ENCODE assay signal across 22 cellular contexts in the genomic region with DNA sequence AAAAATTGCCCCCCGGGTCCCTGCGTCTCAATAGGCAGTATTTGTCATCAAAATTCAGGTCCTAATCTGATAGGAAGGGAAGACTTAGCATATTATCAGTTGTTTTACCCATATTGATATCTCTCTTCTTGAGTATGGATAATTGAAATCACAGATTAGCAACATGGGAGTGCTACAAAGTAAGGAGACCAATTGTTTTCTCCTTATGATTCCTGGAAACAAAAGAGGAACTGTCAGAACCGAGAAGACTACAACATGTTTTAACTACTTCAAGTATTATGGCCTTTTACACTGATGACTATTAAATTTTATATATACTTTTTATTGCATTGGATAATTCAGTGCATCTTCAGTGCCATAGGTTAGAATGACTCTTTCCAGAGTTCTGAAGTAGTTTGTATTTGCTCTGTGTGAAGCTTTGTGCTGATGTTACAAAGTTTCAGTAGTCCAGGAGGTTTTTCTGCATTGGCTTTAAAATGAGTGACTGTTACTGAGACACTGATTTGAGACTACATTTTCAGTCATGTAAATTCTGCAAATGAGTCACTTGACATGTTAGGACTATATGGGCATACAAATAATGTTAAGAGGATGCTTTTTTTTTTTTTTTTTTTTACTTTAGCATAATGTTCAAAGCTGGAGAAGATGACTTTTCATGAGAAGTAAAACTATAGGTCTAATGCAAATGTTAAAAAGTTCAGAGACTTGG. TPM values are rescaled to one million over a fixed set of nuclear protein-coding genes. Genes with fewer than 3 reads are reported as not detected.
DNase-seq lines count a peak whose midpoint lies in the region; ATAC-seq, FAIRE-seq and TF ChIP-seq lines count a peak whose summit lies in the region.
"Had no signal": no experiment of that assay in that cellular context is flagged by ENCODE, and none has a peak within 500 bp of the region (broad histone marks: within the 10 kb centered on the region; RNA-seq: fewer than 3 reads in every experiment).

No MANE protein-coding gene starts in this region.

- ATAC-seq in GM18502 (IDR thresholded peaks at IDR 0.05; ENCODE audit: poor library complexity, unreplicated experiment), result peak; percentile 56
- ATAC-seq in HG03280 (IDR thresholded peaks at IDR 0.05; ENCODE audit: unreplicated experiment), result peak; percentile 59
- no peak for ATAC-seq in GM18870 (IDR thresholded peaks at IDR 0.05; ENCODE audit: unreplicated experiment)
- ATAC-seq: body of pancreas, esophagus mucosa, Right ventricle myocardium inferior had no signal

- H3K4me3 ChIP-seq in bronchial epithelial cell (ENCODE audit: low read depth, low read length) (no peak overlapping the region), OCI-LY7 (ENCODE audit: low read depth, low read length, poor library complexity, severe bottlenecking) (no peak overlapping the region)
- H3K4me3 ChIP-seq: body of pancreas, lung, prostate gland had no signal

- no peak overlapping the region for H3K4me2 ChIP-seq in OCI-LY7 (ENCODE audit: low read length)
- H3K4me2 ChIP-seq: KMS-11 had no signal

- no peak overlapping the region for H2AFZ ChIP-seq in OCI-LY7 (ENCODE audit: low read length)

- H3K79me2 ChIP-seq in OCI-LY7 (ENCODE audit: insufficient read depth, low read depth, low read length), result no peaks in the 10 kb centered on the region

- H4K20me1 ChIP-seq in OCI-LY7 (ENCODE audit: insufficient read depth, low read length), result no peaks in the 10 kb centered on the region

- no peaks in the 10 kb centered on the region for H3K9me3 ChIP-seq in OCI-LY7 (ENCODE audit: low read length)
- H3K9me3 ChIP-seq: body of pancreas, prostate gland had no signal

- FAIRE-seq in bronchial epithelial cell (lab: Jason Lieb, UNC), result no peak
- FAIRE-seq: frontal cortex, HTR-8/SVneo, islet of Langerhans had no signal

- POLR2A ChIA-PET in GM10248 (lab: Yijun Ruan, JAX), result no interaction called here
- POLR2A ChIA-PET in OCI-LY7 (lab: Charles Lee), result interaction anchor here (0.7 to 1.4 kb wide), 4 partner anchors 17 to 52 kb away, joined by 3 to 5 read pairs (median 3); no protein-coding TSS in a partner anchor

- no peaks in the 10 kb centered on the region for H3K27me3 ChIP-seq in bronchial epithelial cell (ENCODE audit: control insufficient read depth, insufficient read depth, low read length)
- H3K27me3 ChIP-seq: body of pancreas had no signal

- BruUV-seq in OCI-LY7 (replicated peaks; lab: Mats Ljungman, UMichigan), result no TSS peak

- H3K27ac ChIP-seq in OCI-LY7 (ENCODE audit: low read depth, low read length, poor library complexity, severe bottlenecking), result no peak overlapping the region
- H3K27ac ChIP-seq: body of pancreas, C4-2B, KMS-11, prostate gland had no signal

- DNase-seq in GM10248 (ENCODE audit: extremely low spot score) (peak; percentile 32), bronchial epithelial cell (ENCODE audit: low read depth) (peak; percentile 78), OCI-LY7 (ENCODE audit: low spot score) (no peak), cardiac septum (ENCODE audit: low spot score) (no peak)
- DNase-seq: activated CD4-positive, CD25-positive, alpha-beta regulatory T cell treated with anti-CD3 and anti-CD28 coated beads, Interleukin-2, amount 50 U/mL, for 72 hours; body of pancreas; effector memory CD4-positive, alpha-beta T cell; GOT3; NCI-H2171; NCI-H526 had no signal

- CTCF ChIA-PET in GM10248 (lab: Yijun Ruan, JAX), result interaction anchor here (0.9 to 1.3 kb wide), 2 partner anchors 17 to 98 kb away, joined by 3 read pairs; no protein-coding TSS in a partner anchor
- CTCF ChIA-PET in OCI-LY7 (lab: Charles Lee; ENCODE audit: unreplicated experiment), result no interaction called here

- intact Hi-C loops in OCI-LY7 (cut with micrococcal nuclease; ENCODE audit: unreplicated experiment) (no loop called here), cardiac septum (cut with DNase I) (no loop called here)

- H3K4me1 ChIP-seq in OCI-LY7 (ENCODE audit: insufficient read depth, low read length, poor library complexity, severe bottlenecking), result no peaks in the 10 kb centered on the region
- H3K4me1 ChIP-seq: body of pancreas, prostate gland had no signal

- H3K36me3 ChIP-seq in bronchial epithelial cell (ENCODE audit: control insufficient read depth, insufficient read depth, low read length) (no peaks in the 10 kb centered on the region), OCI-LY7 (ENCODE audit: insufficient read depth, low read length) (no peaks in the 10 kb centered on the region)
- H3K36me3 ChIP-seq: prostate gland had no signal

- no peaks in the 10 kb centered on the region for H3K9me2 ChIP-seq in OCI-LY7 (ENCODE audit: insufficient read depth, low read length)

- TF ChIP-seq CTCF in GM10248 (IDR thresholded peaks at IDR 0.05; ENCODE audit: control extremely low read depth, extremely low read depth, low read depth, missing control alignments) (no peak), bronchial epithelial cell (IDR thresholded peaks at IDR 0.05; ENCODE audit: insufficient read depth, low read length, severe bottlenecking) (no peak), OCI-LY7 (conservative IDR thresholded peaks at IDR 0.05; ENCODE audit: low read length) (no peak)

RNA-seq across cellular contexts. Expression of gene TLK1, which starts 19.7 kb away (rescaled TPM):
- total RNA-seq in bronchial epithelial cell (11.8 and 14.2 TPM in 2 replicates), OCI-LY7 (2022) (150 and 154 TPM in 2 replicates), cardiac septum (31.8 TPM)
- total RNA-seq in OCI-LY7 (2014; rRNA removed; shearing (Covaris generic)), result 27.2 and 29.7 TPM in 2 replicates

Comparison
In these comparisons a context has a peak if more than half of its experiments do, and no peak if none do; other contexts are left out.
1. DNase-seq: peak in GM10248 (single experiment) and bronchial epithelial cell (single experiment); none in OCI-LY7 (single experiment) and cardiac septum (single experiment).